ENCODE assay signal across 27 cellular contexts in genomic region chr11:19229671-19230070, GRCh38. TPM values are rescaled to one million over a fixed set of nuclear protein-coding genes. Genes with fewer than 3 reads are reported as not detected.
DNase-seq lines count a peak whose midpoint lies in the region; ATAC-seq, FAIRE-seq and TF ChIP-seq lines count a peak whose summit lies in the region.
"Had no signal": no experiment of that assay in that cellular context is flagged by ENCODE, and none has a peak within 500 bp of the region (broad histone marks: within the 10 kb centered on the region; RNA-seq: fewer than 3 reads in every experiment).

No MANE protein-coding gene starts in this region.

- TF ChIP-seq EP300 in GM12878 (IDR thresholded peaks at IDR 0.05; ENCODE audit: borderline replicate concordance in 1 of 2, control insufficient read depth in 1 of 2, low read depth in 2 of 2, low read length in 2 of 2): no peak

- RAD21 ChIA-PET in GM12878 (lab: Charles Lee; ENCODE audit: unreplicated experiment): interaction anchor here (0.8 to 1.3 kb wide), 2 partner anchors 10 to 152 kb away, joined by 4 read pairs; no protein-coding TSS in a partner anchor

- H3K27ac ChIP-seq in GM12878 (ENCODE audit: control insufficient read depth, insufficient read depth) (no peak overlapping the region), caudate nucleus (ENCODE audit: low read depth, low read length) (no peak overlapping the region)
- H3K27ac ChIP-seq: C4-2B had no signal

- peaks cover 9 to 20% of the 10 kb centered on the region in 2 experiments for H3K36me3 ChIP-seq in GM12878 (ENCODE audit: control insufficient read depth in 2 of 2, insufficient read depth in 2 of 2, low read length in 1 of 2)

- no peaks in the 10 kb centered on the region for H3K79me2 ChIP-seq in GM12878 (ENCODE audit: control insufficient read depth, insufficient read depth, low read length)

- intact Hi-C loops in GM12878 (cut with micrococcal nuclease; ENCODE audit: unreplicated experiment): no loop called here

- no peaks in the 10 kb centered on the region for H3K9me3 ChIP-seq in GM12878 (replicated peaks; ENCODE audit: control insufficient read depth, insufficient read depth, low read length)
- H3K9me3 ChIP-seq: SK-N-SH had no signal

- POLR2A ChIA-PET in activated naive CD8-positive, alpha-beta T cell treated with anti-CD3 and anti-CD28 coated beads, Interleukin-2, amount 10 ng/mL, durations not matched to agents 7 days and 5 days (lab: Charles Lee): no interaction called here
- POLR2A ChIA-PET in GM12878 (lab: Charles Lee): no interaction called here

- no peak for DNase-seq in activated naive CD8-positive, alpha-beta T cell treated with anti-CD3 and anti-CD28 coated beads, Interleukin-2, amount 10 ng/mL, durations not matched to agents 7 days and 5 days
- DNase-seq in activated naive CD8-positive, alpha-beta T cell treated with anti-CD3 and anti-CD28 coated beads for 36 hours: no peak
- no peak for DNase-seq in GM12878 (ENCODE audit: low read depth, low spot score)
- DNase-seq in nephron progenitor cell: no peak
- DNase-seq in caudate nucleus (lab: John Stamatoyannopoulos, UW): no peak
- DNase-seq: AML-193, DMS53, EL, GF-D8, NCI-H1694, NCI-H2081 treated with DMSO at 0.1 percent for 48 hours, NCI-H2171 treated with DMSO at 0.1 percent for 48 hours, NCI-H524 treated with DMSO at 0.1 percent for 48 hours, OCI-M1, SHP77 treated with DMSO at 0.1 percent for 48 hours, SK-N-SH had no signal

- H3K4me3 ChIP-seq in GM12878: no peak overlapping the region

- H4K20me1 ChIP-seq in GM12878 (ENCODE audit: control insufficient read depth, insufficient read depth): no peaks in the 10 kb centered on the region

- H3K36me3 Mint-ChIP-seq in activated naive CD8-positive, alpha-beta T cell treated with anti-CD3 and anti-CD28 coated beads, Interleukin-2, amount 10 ng/mL, durations not matched to agents 7 days and 5 days: peaks cover 56% of the 10 kb centered on the region
- H3K36me3 Mint-ChIP-seq in activated naive CD8-positive, alpha-beta T cell treated with anti-CD3 and anti-CD28 coated beads for 36 hours: peaks cover 45% of the 10 kb centered on the region
- H3K36me3 Mint-ChIP-seq in nephron progenitor cell (ENCODE audit: low read depth): peaks cover 33% of the 10 kb centered on the region
- H3K36me3 Mint-ChIP-seq: IgD-negative memory B cell had no signal

- H3K9ac ChIP-seq in GM12878 (ENCODE audit: control insufficient read depth, insufficient read depth, low read length): no peak overlapping the region
- H3K9ac ChIP-seq: SK-N-SH had no signal

- TF ChIP-seq RAD21 in GM12878 (IDR thresholded peaks at IDR 0.05; ENCODE audit: insufficient read depth, low read depth, low read length): no peak

- BruUV-seq in GM12878 (replicated peaks; lab: Mats Ljungman, UMichigan): no TSS peak

- FAIRE-seq in GM12878 (lab: Jason Lieb, UNC): no peak
- FAIRE-seq: D721Med, GM19239 had no signal

- in situ Hi-C loops in GM12878 (cut with MboI): no loop called here

- H3K27ac Mint-ChIP-seq in activated naive CD8-positive, alpha-beta T cell treated with anti-CD3 and anti-CD28 coated beads, Interleukin-2, amount 10 ng/mL, durations not matched to agents 7 days and 5 days: peak overlapping the region; percentile 6
- no peak overlapping the region for H3K27ac Mint-ChIP-seq in activated naive CD8-positive, alpha-beta T cell treated with anti-CD3 and anti-CD28 coated beads for 36 hours
- peak overlapping the region; percentile 18 for H3K27ac Mint-ChIP-seq in nephron progenitor cell
- H3K27ac Mint-ChIP-seq: IgD-negative memory B cell had no signal

- CTCF ChIA-PET in GM12878 (lab: Yijun Ruan, JAX): interaction anchor here (0.8 to 1.6 kb wide), 4 partner anchors 18 to 159 kb away, joined by 3 to 5 read pairs (median 4); no protein-coding TSS in a partner anchor

- H3K4me1 ChIP-seq in GM12878 (ENCODE audit: control insufficient read depth, insufficient read depth, low read length): no peaks in the 10 kb centered on the region

- no peak overlapping the region for H3K4me2 ChIP-seq in GM12878 (ENCODE audit: control insufficient read depth, insufficient read depth)
- H3K4me2 ChIP-seq: SK-N-SH had no signal

- WGBS in GM12878 (ENCODE audit: insufficient coverage, insufficient replicate concordance, low lambda C conversion rate, missing lambda C conversion rate): 85% methylated on average over 5 of the region's 5 CpGs

- no peak for TF ChIP-seq CTCF in GM12878 (IDR thresholded peaks at IDR 0.05 in 2 of 3, conservative IDR thresholded peaks at IDR 0.05 in 1 of 3; ENCODE audit: control insufficient read depth in 2 of 3, extremely low read depth in 1 of 3, insufficient read depth in 1 of 3, low read depth in 3 of 3, low read length in 3 of 3)
- no peak for TF ChIP-seq CTCF in nephron progenitor cell (IDR thresholded peaks at IDR 0.05)

- H3K27me3 ChIP-seq in GM12878 (replicated peaks in 1 of 2; ENCODE audit: control insufficient read depth in 2 of 2, insufficient read depth in 2 of 2, low read length in 1 of 2): no peaks in the 10 kb centered on the region

- no peak overlapping the region for H3K4me3 Mint-ChIP-seq in activated naive CD8-positive, alpha-beta T cell treated with anti-CD3 and anti-CD28 coated beads, Interleukin-2, amount 10 ng/mL, durations not matched to agents 7 days and 5 days
- no peak overlapping the region for H3K4me3 Mint-ChIP-seq in activated naive CD8-positive, alpha-beta T cell treated with anti-CD3 and anti-CD28 coated beads for 36 hours
- H3K4me3 Mint-ChIP-seq in nephron progenitor cell: no peak overlapping the region

- H3K4me1 Mint-ChIP-seq in activated naive CD8-positive, alpha-beta T cell treated with anti-CD3 and anti-CD28 coated beads, Interleukin-2, amount 10 ng/mL, durations not matched to agents 7 days and 5 days: peaks cover 2% of the 10 kb centered on the region
- peaks cover 2% of the 10 kb centered on the region for H3K4me1 Mint-ChIP-seq in activated naive CD8-positive, alpha-beta T cell treated with anti-CD3 and anti-CD28 coated beads for 36 hours
- H3K4me1 Mint-ChIP-seq in nephron progenitor cell: peaks cover 7% of the 10 kb centered on the region
- H3K4me1 Mint-ChIP-seq: IgD-negative memory B cell had no signal

- no peaks in the 10 kb centered on the region for H3K9me3 Mint-ChIP-seq in activated naive CD8-positive, alpha-beta T cell treated with anti-CD3 and anti-CD28 coated beads, Interleukin-2, amount 10 ng/mL, durations not matched to agents 7 days and 5 days
- no peaks in the 10 kb centered on the region for H3K9me3 Mint-ChIP-seq in activated naive CD8-positive, alpha-beta T cell treated with anti-CD3 and anti-CD28 coated beads for 36 hours
- H3K9me3 Mint-ChIP-seq in nephron progenitor cell: no peaks in the 10 kb centered on the region

- 0 out of 2 replicates have a peak, but pooled peaks have one; percentile 2 for TF ChIP-seq POLR2A in GM12878 (IDR thresholded peaks at IDR 0.05; ENCODE audit: low read depth, low read length)

- no peak for ATAC-seq in activated naive CD8-positive, alpha-beta T cell treated with anti-CD3 and anti-CD28 coated beads, Interleukin-2, amount 10 ng/mL, durations not matched to agents 7 days and 5 days (ENCODE audit: low read depth)
- ATAC-seq in GM12878 (no peak), GM19328 (IDR thresholded peaks at IDR 0.05; ENCODE audit: unreplicated experiment) (no peak), HG03378 (IDR thresholded peaks at IDR 0.05; ENCODE audit: unreplicated experiment) (no peak)

- no peaks in the 10 kb centered on the region for H3K27me3 Mint-ChIP-seq in activated naive CD8-positive, alpha-beta T cell treated with anti-CD3 and anti-CD28 coated beads, Interleukin-2, amount 10 ng/mL, durations not matched to agents 7 days and 5 days
- no peaks in the 10 kb centered on the region for H3K27me3 Mint-ChIP-seq in activated naive CD8-positive, alpha-beta T cell treated with anti-CD3 and anti-CD28 coated beads for 36 hours
- H3K27me3 Mint-ChIP-seq in nephron progenitor cell (ENCODE audit: low read depth, poor library complexity): peaks cover 3% of the 10 kb centered on the region
- H3K27me3 Mint-ChIP-seq: IgD-negative memory B cell had no signal

- SMC1A ChIA-PET in GM12878 (lab: Charles Lee; ENCODE audit: uncharacterized antibody, unreplicated experiment): interaction anchor here (2.0 kb wide), 1 partner anchor 9 kb away, joined by 7 read pairs; no protein-coding TSS in a partner anchor

- H2AFZ ChIP-seq in GM12878 (ENCODE audit: control insufficient read depth, low read depth, low read length): no peak overlapping the region

RNA-seq across cellular contexts. Expression of gene E2F8, which starts 11.1 kb away (rescaled TPM):
- 10 to 100 TPM; 26.9 to 27.0 TPM for total RNA-seq in activated naive CD8-positive, alpha-beta T cell treated with anti-CD3 and anti-CD28 coated beads, Interleukin-2, amount 10 ng/mL, durations not matched to agents 7 days and 5 days
- total RNA-seq in activated naive CD8-positive, alpha-beta T cell treated with anti-CD3 and anti-CD28 coated beads for 36 hours: 10 to 100 TPM; 16.2 to 16.7 TPM
- 21.5 and 24.7 TPM in 2 replicates for total RNA-seq in GM12878 (2013; cell fraction: nucleolus; rRNA removed)
- total RNA-seq in GM12878 (2014; rRNA removed) (12.7 and 13.9 TPM in 2 replicates), GM12878 (2014; rRNA removed; fragmentation: Illumina TruSeq; extraction: Trizol) (16.8 TPM in 2 replicates), GM12878 (2021) (15.6 and 20.3 TPM in 2 replicates)
- 4.1 TPM for polyA plus RNA-seq in GM12878 (2011; ENCODE audit: low read depth)
- polyA plus RNA-seq in GM12878 (2011; rRNA removed) (22.3 and 27.2 TPM in 2 replicates), GM12878 (2014; fragmentation: Illumina TruSeq; extraction: Trizol) (28.1 and 29.2 TPM in 2 replicates), GM12878 (2014; fragmentation: Nextera tagmentation; extraction: Ambion mirVana) (1 to 10 TPM; 8.8 to 9.2 TPM), GM12878 (2014; rRNA removed) (14.8 and 15.0 TPM in 2 replicates), GM12878 (2016; fragmentation: Nextera tagmentation; extraction: Ambion mirVana) (10 to 100 TPM; 20.3 to 22.5 TPM)
- 17.6 and 18.3 TPM in 2 replicates for polyA plus RNA-seq in GM12878 (2011; cell fraction: cytosol; rRNA removed)
- polyA plus RNA-seq in GM12878 (2011; cell fraction: nucleus; rRNA removed): 50.2 and 52.5 TPM in 2 replicates
- polyA plus RNA-seq in GM12878 (2012): 7.0 and 7.8 TPM in 2 replicates
- polyA minus RNA-seq in GM12878 (2011; rRNA and poly(A)+ RNA removed): 17.8 and 18.1 TPM in 2 replicates
- polyA minus RNA-seq in GM12878 (2011; cell fraction: cytosol; rRNA and poly(A)+ RNA removed): 6.0 and 10.1 TPM in 2 replicates
- 31.4 and 53.8 TPM in 2 replicates for polyA minus RNA-seq in GM12878 (2011; cell fraction: nucleus; rRNA and poly(A)+ RNA removed)
- polyA plus RNA-seq: IgD-negative memory B cell had no signal

RNA-seq across cellular contexts. Expression of gene CSRP3, which starts 27.9 kb away (rescaled TPM):
- total RNA-seq in activated naive CD8-positive, alpha-beta T cell treated with anti-CD3 and anti-CD28 coated beads, Interleukin-2, amount 10 ng/mL, durations not matched to agents 7 days and 5 days: not detected
- total RNA-seq in activated naive CD8-positive, alpha-beta T cell treated with anti-CD3 and anti-CD28 coated beads for 36 hours: not detected
- not detected in 2 replicates for total RNA-seq in GM12878 (2013; cell fraction: nucleolus; rRNA removed)
- total RNA-seq in GM12878 (2014; rRNA removed) (not detected in 2 replicates), GM12878 (2014; rRNA removed; fragmentation: Illumina TruSeq; extraction: Trizol) (not detected in 2 replicates), GM12878 (2021) (not detected in 2 replicates)
- not detected for polyA plus RNA-seq in GM12878 (2011; ENCODE audit: low read depth)
- polyA plus RNA-seq in GM12878 (2011; rRNA removed) (not detected in 2 replicates), GM12878 (2014; fragmentation: Illumina TruSeq; extraction: Trizol) (not detected in 2 replicates), GM12878 (2014; fragmentation: Nextera tagmentation; extraction: Ambion mirVana) (not detected), GM12878 (2014; rRNA removed) (not detected in 2 replicates), GM12878 (2016; fragmentation: Nextera tagmentation; extraction: Ambion mirVana) (not detected)
- not detected in 2 replicates for polyA plus RNA-seq in GM12878 (2011; cell fraction: cytosol; rRNA removed)
- polyA plus RNA-seq in GM12878 (2011; cell fraction: nucleus; rRNA removed): not detected in 2 replicates
- polyA plus RNA-seq in GM12878 (2012): not detected in 2 replicates
- not detected in 2 replicates for polyA minus RNA-seq in GM12878 (2011; rRNA and poly(A)+ RNA removed)
- not detected in 2 replicates for polyA minus RNA-seq in GM12878 (2011; cell fraction: cytosol; rRNA and poly(A)+ RNA removed)
- not detected in 2 replicates for polyA minus RNA-seq in GM12878 (2011; cell fraction: nucleus; rRNA and poly(A)+ RNA removed)
- total RNA-seq: A172, H4, M059J, RPMI7951 had no signal
- polyA plus RNA-seq: AG04450, IgD-negative memory B cell, SK-N-SH had no signal
